In genomic region chr11:3096909-3097395, GRCh38 we compare ENCODE assay signal across 11 cellular contexts.
"Had no signal": no experiment of that assay in that cellular context is flagged by ENCODE, and none has a peak within 500 bp of the region (broad histone marks: within the 10 kb centered on the region; RNA-seq: fewer than 3 reads in every experiment).

No MANE protein-coding gene starts in this region.

- H3K27me3 Mint-ChIP-seq: activated CD8-positive, alpha-beta T cell treated with anti-CD3 and anti-CD28 coated beads for 36 hours; stimulated activated naive CD8-positive, alpha-beta T cell treated with anti-CD3 and anti-CD28 coated beads, Interleukin-15, amount 100 ng/mL, for 72 hours had no signal

- H3K27ac Mint-ChIP-seq: activated B cell treated with CpG ODN at 0.5 μM for 24 hours; activated CD8-positive, alpha-beta T cell treated with anti-CD3 and anti-CD28 coated beads for 36 hours; activated T-helper 17 cell treated with anti-CD3 and anti-CD28 coated beads, Interleukin-2, amount 50 U/mL, for 72 hours; stimulated activated naive CD8-positive, alpha-beta T cell treated with anti-CD3 and anti-CD28 coated beads, Interleukin-15, amount 100 ng/mL, for 72 hours; T-helper 2 cell treated with Interferon-gamma antibody and Interleukin-4, amounts not matched to agents 5 μg/mL and 100 μg/mL, for 36 hours had no signal

- DNase-seq: activated B cell treated with CpG ODN at 0.5 μM for 24 hours; activated CD4-positive, alpha-beta T cell treated with anti-CD3 and anti-CD28 coated beads for 48 hours; activated CD8-positive, alpha-beta T cell treated with anti-CD3 and anti-CD28 coated beads for 36 hours; activated naive CD4-positive, alpha-beta T cell treated with Interleukin-2 at 50 U/mL for 16 hours; aorta; mammary epithelial cell; stimulated activated naive CD8-positive, alpha-beta T cell treated with anti-CD3 and anti-CD28 coated beads, Interleukin-15, amount 100 ng/mL, for 72 hours had no signal

- H3K9me3 ChIP-seq: gastroesophageal sphincter, thoracic aorta had no signal

- H3K4me3 ChIP-seq: gastroesophageal sphincter, thoracic aorta had no signal

- H3K27me3 ChIP-seq: gastroesophageal sphincter had no signal

- ATAC-seq: activated CD8-positive, alpha-beta T cell treated with anti-CD3 and anti-CD28 coated beads for 36 hours; activated T-helper 17 cell treated with anti-CD3 and anti-CD28 coated beads, Interleukin-2, amount 50 U/mL, for 72 hours; gastroesophageal sphincter; stimulated activated naive CD8-positive, alpha-beta T cell treated with anti-CD3 and anti-CD28 coated beads, Interleukin-15, amount 100 ng/mL, for 72 hours had no signal

- H3K4me3 Mint-ChIP-seq: activated B cell treated with CpG ODN at 0.5 μM for 24 hours; activated CD8-positive, alpha-beta T cell treated with anti-CD3 and anti-CD28 coated beads for 36 hours; activated T-helper 17 cell treated with anti-CD3 and anti-CD28 coated beads, Interleukin-2, amount 50 U/mL, for 72 hours; stimulated activated naive CD8-positive, alpha-beta T cell treated with anti-CD3 and anti-CD28 coated beads, Interleukin-15, amount 100 ng/mL, for 72 hours; T-helper 2 cell treated with Interferon-gamma antibody and Interleukin-4, amounts not matched to agents 5 μg/mL and 100 μg/mL, for 36 hours had no signal

- H3K9me3 Mint-ChIP-seq: activated B cell treated with CpG ODN at 0.5 μM for 24 hours; activated CD8-positive, alpha-beta T cell treated with anti-CD3 and anti-CD28 coated beads for 36 hours; activated T-helper 17 cell treated with anti-CD3 and anti-CD28 coated beads, Interleukin-2, amount 50 U/mL, for 72 hours; stimulated activated naive CD8-positive, alpha-beta T cell treated with anti-CD3 and anti-CD28 coated beads, Interleukin-15, amount 100 ng/mL, for 72 hours; T-helper 2 cell treated with Interferon-gamma antibody and Interleukin-4, amounts not matched to agents 5 μg/mL and 100 μg/mL, for 36 hours had no signal

- H3K4me1 Mint-ChIP-seq: activated T-helper 17 cell treated with anti-CD3 and anti-CD28 coated beads, Interleukin-2, amount 50 U/mL, for 72 hours had no signal
